Comparison of ENCODE assay signal across 11 cellular contexts in genomic region chr14:68968051-68968450, GRCh38. TPM values are rescaled to one million over a fixed set of nuclear protein-coding genes. Genes with fewer than 3 reads are reported as not detected.
DNase-seq lines count a peak whose midpoint lies in the region; ATAC-seq, FAIRE-seq and TF ChIP-seq lines count a peak whose summit lies in the region.
"Had no signal": no experiment of that assay in that cellular context is flagged by ENCODE, and none has a peak within 500 bp of the region (broad histone marks: within the 10 kb centered on the region; RNA-seq: fewer than 3 reads in every experiment).

No MANE protein-coding gene starts in this region.

- no peak for FAIRE-seq in GM12892 (lab: Jason Lieb, UNC)
- FAIRE-seq: GM18507, islet of Langerhans had no signal

- DNase-seq in CD8-positive, alpha-beta T cell: peak; percentile 59 to 88 (median 77)
- DNase-seq in activated CD4-positive, alpha-beta T cell treated with anti-CD3 and anti-CD28 coated beads for 1 hour: peak; percentile 63
- DNase-seq in MCF 10A (ENCODE audit: unreplicated experiment) (no peak), spleen (peak; percentile 76), GM12892 (ENCODE audit: insufficient read length) (no peak)
- DNase-seq: H7 had no signal

- WGBS in spleen, 5 donors: 75 to 90% (median 78%) methylated on average over 8 of the region's 8 CpGs

- H3K27ac Mint-ChIP-seq in CD8-positive, alpha-beta T cell: peak overlapping the region; percentile 93
- H3K27ac Mint-ChIP-seq in MCF 10A (ENCODE audit: low read depth, unreplicated experiment): peak overlapping the region; percentile 57

- peak overlapping the region; percentile 79 for H3K4me3 Mint-ChIP-seq in CD8-positive, alpha-beta T cell
- H3K4me3 Mint-ChIP-seq in MCF 10A (ENCODE audit: unreplicated experiment): no peak overlapping the region

- TF ChIP-seq POLR2A in spleen (IDR thresholded peaks at IDR 0.05) (no peak), GM12892 (IDR thresholded peaks at IDR 0.05; ENCODE audit: low read depth, low read length) (no peak)

- peaks cover 3% of the 10 kb centered on the region for H3K36me3 ChIP-seq in CD8-positive, alpha-beta T cell (ENCODE audit: insufficient read depth, low read length)
- H3K36me3 ChIP-seq in spleen: peaks cover 0 to 21% (median 0%) of the 10 kb centered on the region in 6 donors

- no peaks in the 10 kb centered on the region for H3K27me3 Mint-ChIP-seq in CD8-positive, alpha-beta T cell (ENCODE audit: low read depth)
- H3K27me3 Mint-ChIP-seq in MCF 10A (ENCODE audit: insufficient read depth, unreplicated experiment): no peaks in the 10 kb centered on the region

- peaks cover 99% of the 10 kb centered on the region for H3K4me1 Mint-ChIP-seq in CD8-positive, alpha-beta T cell (ENCODE audit: low read depth)
- peaks cover 63% of the 10 kb centered on the region for H3K4me1 Mint-ChIP-seq in MCF 10A (ENCODE audit: insufficient read depth, unreplicated experiment)

- peak; percentile 85 for ATAC-seq in CD8-positive, alpha-beta T cell
- ATAC-seq in HG03469 (IDR thresholded peaks at IDR 0.05; ENCODE audit: unreplicated experiment) (no peak), HG03175 (IDR thresholded peaks at IDR 0.05; ENCODE audit: unreplicated experiment) (no peak), HG03457 (IDR thresholded peaks at IDR 0.05; ENCODE audit: unreplicated experiment) (no peak)

- no peaks in the 10 kb centered on the region for H3K9me3 ChIP-seq in CD8-positive, alpha-beta T cell (ENCODE audit: low read length)
- H3K9me3 ChIP-seq in spleen: peaks cover 0 to 3% (median under 1%) of the 10 kb centered on the region in 8 donors

- peak overlapping the region; percentile 29 for H3K4me3 ChIP-seq in CD8-positive, alpha-beta T cell (ENCODE audit: low read depth, low read length)
- H3K4me3 ChIP-seq in spleen: no peak overlapping the region

- H3K4me1 ChIP-seq in CD8-positive, alpha-beta T cell (ENCODE audit: insufficient read depth, low read length): peaks cover 99% of the 10 kb centered on the region
- H3K4me1 ChIP-seq in spleen: peaks cover 9 to 97% (median 59%) of the 10 kb centered on the region in 6 donors

- H3K9me3 Mint-ChIP-seq in CD8-positive, alpha-beta T cell: no peaks in the 10 kb centered on the region
- no peaks in the 10 kb centered on the region for H3K9me3 Mint-ChIP-seq in MCF 10A (ENCODE audit: unreplicated experiment)

- CTCF ChIA-PET in CD8-positive, alpha-beta T cell (lab: Charles Lee): interaction anchor here (1.0 to 1.9 kb wide), 5 partner anchors 10 to 57 kb away, joined by 3 to 9 read pairs (median 7); no protein-coding TSS in a partner anchor
- CTCF ChIA-PET in MCF 10A (lab: Yijun Ruan, JAX): interaction anchor here (0.7 to 2.6 kb wide), 4 partner anchors 8 to 105 kb away, joined by 3 to 9 read pairs (median 4); no protein-coding TSS in a partner anchor

- intact Hi-C loops in CD8-positive, alpha-beta T cell (cut with DNase I, micrococcal nuclease): loop anchor here in 1 of 2 experiments (1.0 to 2.0 kb wide), 2 partner anchors 9 to 175 kb away; partner anchors contain the start of gene ZFP36L1
- intact Hi-C loops in MCF 10A (cut with micrococcal nuclease) (no loop called here), spleen (cut with DNase I; ENCODE audit: low total_unique reads) (no loop called here)

- BruUV-seq in MCF 10A (replicated peaks; lab: Mats Ljungman, UMichigan): no TSS peak

- H3K27ac ChIP-seq in CD8-positive, alpha-beta T cell (ENCODE audit: low read depth, low read length): peak overlapping the region; percentile 73
- peak overlapping the region in 4 of 8 donors; percentile 17 to 75 (median 63) for H3K27ac ChIP-seq in spleen

- POLR2A ChIA-PET in CD8-positive, alpha-beta T cell (lab: Charles Lee): interaction anchor here (0.7 to 3.6 kb wide), 10 partner anchors 8 to 42 kb away, joined by 3 to 29 read pairs (median 7); partner anchors contain the start of gene ACTN1
- POLR2A ChIA-PET in MCF 10A (lab: Yijun Ruan, JAX): interaction anchor here (1.0 kb wide), 1 partner anchor 10 kb away, joined by 5 read pairs; no protein-coding TSS in a partner anchor

- no peak for TF ChIP-seq CTCF in CD8-positive, alpha-beta T cell (IDR thresholded peaks at IDR 0.05)
- TF ChIP-seq CTCF in MCF 10A (IDR thresholded peaks at IDR 0.05; ENCODE audit: unreplicated experiment) (no peak), spleen (IDR thresholded peaks at IDR 0.05 in 8 of 11, conservative IDR thresholded peaks at IDR 0.05 in 3 of 11) (no peak)

- no peaks in the 10 kb centered on the region for H3K27me3 ChIP-seq in CD8-positive, alpha-beta T cell (ENCODE audit: insufficient read depth, low read length)
- no peaks in the 10 kb centered on the region for H3K27me3 ChIP-seq in spleen (replicated peaks in 1 of 7)

- peaks cover 29% of the 10 kb centered on the region for H3K36me3 Mint-ChIP-seq in CD8-positive, alpha-beta T cell
- peaks cover 23% of the 10 kb centered on the region for H3K36me3 Mint-ChIP-seq in MCF 10A (ENCODE audit: insufficient read depth, unreplicated experiment)

RNA-seq across cellular contexts. Expression of gene ACTN1, which starts 11.1 kb away (rescaled TPM):
- 100 to 1,000 TPM; 153 to 161 TPM for total RNA-seq in CD8-positive, alpha-beta T cell
- total RNA-seq in MCF 10A (2022) (239 and 312 TPM in 2 replicates), spleen (100 to 1,000 TPM in 5 of 7 donors, 10 to 100 TPM in 2; 87.3 to 315 (median 121) TPM)
- polyA plus RNA-seq in spleen: 10 to 100 TPM; 15.4 to 33.0 (median 26.0) TPM
- polyA plus RNA-seq in GM12892 (2012; ENCODE audit: missing spikeins): 0.40 TPM

Comparison
In these comparisons a context has a peak if more than half of its experiments do, and no peak if none do; other contexts are left out.
1. DNase-seq: peak in CD8-positive, alpha-beta T cell (7 of 7), activated CD4-positive, alpha-beta T cell treated with anti-CD3 and anti-CD28 coated beads for 1 hour (single experiment) and spleen (single experiment); none in MCF 10A (single experiment) and GM12892 (single experiment).